Comparison of ENCODE assay signal across 14 cellular contexts in the genomic region with DNA sequence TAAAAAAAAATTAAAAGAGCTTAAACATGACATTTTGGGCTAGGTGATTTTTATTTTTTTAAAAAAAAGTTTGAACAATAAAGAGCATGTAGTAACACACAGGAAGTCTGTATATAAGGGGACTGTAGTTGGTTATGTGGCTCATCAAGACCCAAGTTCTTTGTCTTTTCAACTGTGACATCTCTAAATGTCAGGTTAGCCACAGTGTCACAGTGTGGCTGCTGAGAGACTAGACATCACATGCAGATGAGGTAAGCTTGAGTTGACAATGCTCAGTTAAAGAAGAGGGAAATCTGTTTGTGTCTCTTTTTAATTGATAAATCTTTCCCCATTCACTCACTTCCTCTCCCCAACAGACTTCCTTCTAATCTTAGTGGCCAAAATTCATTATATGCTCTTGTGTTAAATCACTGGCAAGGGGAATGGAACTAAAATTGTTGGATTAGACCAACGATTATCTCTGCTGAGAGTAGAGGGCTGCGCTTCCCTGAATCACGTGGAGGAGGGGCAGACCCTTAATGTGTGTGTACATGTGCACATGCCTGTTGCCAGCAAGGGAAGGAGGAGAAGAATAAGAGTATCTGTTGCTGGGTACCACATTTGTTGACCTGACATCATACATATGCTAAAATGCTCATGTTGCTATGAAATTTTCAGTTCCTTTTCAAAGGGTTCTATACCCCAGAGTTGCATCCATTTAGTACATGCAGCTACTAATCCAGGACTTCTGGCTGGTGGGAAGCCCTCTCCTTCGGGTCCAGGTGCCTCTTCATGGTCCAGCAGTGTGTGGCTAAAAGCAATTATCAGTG.
DNase-seq lines count a peak whose midpoint lies in the region; ATAC-seq and TF ChIP-seq lines count a peak whose summit lies in the region.
"Had no signal": no experiment of that assay in that cellular context is flagged by ENCODE, and none has a peak within 500 bp of the region (broad histone marks: within the 10 kb centered on the region; RNA-seq: fewer than 3 reads in every experiment).

No MANE protein-coding gene starts in this region.

- H3K4me1 ChIP-seq in OCI-LY3 (ENCODE audit: low read length) (peaks cover 16% of the 10 kb centered on the region), thyroid gland (peaks cover 25 to 33% of the 10 kb centered on the region in 2 donors), spleen (peaks cover 0 to 10% (median 5%) of the 10 kb centered on the region in 6 donors)
- H3K4me1 ChIP-seq: esophagus squamous epithelium had no signal

- no peak overlapping the region for H3K27ac Mint-ChIP-seq in activated CD8-positive, alpha-beta memory T cell treated with anti-CD3 and anti-CD28 coated beads, Interleukin-2, amount 10 ng/mL, durations not matched to agents 7 days and 5 days
- H3K27ac Mint-ChIP-seq: stimulated activated naive CD8-positive, alpha-beta T cell treated with anti-CD3 and anti-CD28 coated beads, Interleukin-15, Interleukin-2, amounts not matched to agents 100 ng/mL and 50 ng/mL, for 24 hours had no signal

- H3K4me3 Mint-ChIP-seq in activated CD8-positive, alpha-beta memory T cell treated with anti-CD3 and anti-CD28 coated beads, Interleukin-2, amount 10 ng/mL, durations not matched to agents 7 days and 5 days: no peak overlapping the region
- H3K4me3 Mint-ChIP-seq: stimulated activated naive CD8-positive, alpha-beta T cell treated with anti-CD3 and anti-CD28 coated beads, Interleukin-15, Interleukin-2, amounts not matched to agents 100 ng/mL and 50 ng/mL, for 24 hours had no signal

- peaks cover 12% of the 10 kb centered on the region for H4K20me1 ChIP-seq in OCI-LY3 (ENCODE audit: insufficient read depth, low read length)

- no peak overlapping the region for H3K27ac ChIP-seq in OCI-LY3 (ENCODE audit: low read length)
- peak overlapping the region in 2 of 3 donors; percentile 68 to 79 for H3K27ac ChIP-seq in thyroid gland
- no peak overlapping the region for H3K27ac ChIP-seq in spleen
- H3K27ac ChIP-seq: esophagus squamous epithelium had no signal

- H3K79me2 ChIP-seq in OCI-LY3 (ENCODE audit: low read length): no peaks in the 10 kb centered on the region

- no peaks in the 10 kb centered on the region for H3K9me3 ChIP-seq in OCI-LY3 (ENCODE audit: insufficient read depth, low read length)
- no peaks in the 10 kb centered on the region for H3K9me3 ChIP-seq in thyroid gland
- H3K9me3 ChIP-seq in spleen: no peaks in the 10 kb centered on the region
- H3K9me3 ChIP-seq: esophagus squamous epithelium had no signal

- 56 to 68% methylated on average over 4 of the region's 4 CpGs for WGBS in thyroid gland, 2 donors
- 68 to 76% (median 71%) methylated on average over 4 of the region's 4 CpGs for WGBS in spleen, 5 donors

- TF ChIP-seq CTCF in OCI-LY3 (IDR thresholded peaks at IDR 0.05; ENCODE audit: low read depth, low read length) (no peak), thyroid gland (IDR thresholded peaks at IDR 0.05) (no peak), spleen (IDR thresholded peaks at IDR 0.05 in 8 of 11, conservative IDR thresholded peaks at IDR 0.05 in 3 of 11) (no peak)

- DNase-seq in activated CD8-positive, alpha-beta memory T cell treated with anti-CD3 and anti-CD28 coated beads, Interleukin-2, amount 10 ng/mL, durations not matched to agents 7 days and 5 days: no peak
- no peak for DNase-seq in activated CD8-positive, alpha-beta memory T cell treated with anti-CD3 and anti-CD28 coated beads for 24 hours
- DNase-seq in thyroid gland (no peak), spleen (no peak), ureter (ENCODE audit: low spot score) (no peak)
- DNase-seq: caudate nucleus, DMS153, esophagus squamous epithelium, NCI-H146, NCI-H774 had no signal

- intact Hi-C loops in thyroid gland (cut with DNase I): no loop called here
- intact Hi-C loops in spleen (cut with DNase I; ENCODE audit: low total_unique reads): no loop called here

- TF ChIP-seq POLR2A in thyroid gland (IDR thresholded peaks at IDR 0.05) (no peak), spleen (IDR thresholded peaks at IDR 0.05) (no peak)

- peaks cover 5% of the 10 kb centered on the region for H3K36me3 Mint-ChIP-seq in activated CD8-positive, alpha-beta memory T cell treated with anti-CD3 and anti-CD28 coated beads, Interleukin-2, amount 10 ng/mL, durations not matched to agents 7 days and 5 days

- ATAC-seq in activated CD8-positive, alpha-beta memory T cell treated with anti-CD3 and anti-CD28 coated beads, Interleukin-2, amount 10 ng/mL, durations not matched to agents 7 days and 5 days: peak; percentile 64
- ATAC-seq in HG02678 (IDR thresholded peaks at IDR 0.05; ENCODE audit: unreplicated experiment) (peak; percentile 54), HG03457 (IDR thresholded peaks at IDR 0.05; ENCODE audit: unreplicated experiment) (no peak)

- no peaks in the 10 kb centered on the region for H3K9me3 Mint-ChIP-seq in activated CD8-positive, alpha-beta memory T cell treated with anti-CD3 and anti-CD28 coated beads, Interleukin-2, amount 10 ng/mL, durations not matched to agents 7 days and 5 days (ENCODE audit: low read depth)
- H3K9me3 Mint-ChIP-seq: stimulated activated naive CD8-positive, alpha-beta T cell treated with anti-CD3 and anti-CD28 coated beads, Interleukin-15, Interleukin-2, amounts not matched to agents 100 ng/mL and 50 ng/mL, for 24 hours had no signal

- H3K4me1 Mint-ChIP-seq in activated CD8-positive, alpha-beta memory T cell treated with anti-CD3 and anti-CD28 coated beads, Interleukin-2, amount 10 ng/mL, durations not matched to agents 7 days and 5 days: peaks cover 15% of the 10 kb centered on the region

- no peak overlapping the region for H3K9ac ChIP-seq in OCI-LY3 (ENCODE audit: low read length)

- H3K27me3 ChIP-seq in OCI-LY3 (ENCODE audit: low read depth, low read length) (no peaks in the 10 kb centered on the region), thyroid gland (no peaks in the 10 kb centered on the region), spleen (replicated peaks in 1 of 7) (peaks cover 0 to 40% (median 0%) of the 10 kb centered on the region in 7 donors)
- H3K27me3 ChIP-seq: esophagus squamous epithelium had no signal

- CTCF ChIA-PET in activated CD8-positive, alpha-beta memory T cell treated with anti-CD3 and anti-CD28 coated beads, Interleukin-2, amount 10 ng/mL, durations not matched to agents 7 days and 5 days (lab: Charles Lee): interaction anchor here (1.3 to 1.8 kb wide), 2 partner anchors 9 to 21 kb away, joined by 3 to 5 read pairs; no protein-coding TSS in a partner anchor

- H3K4me2 ChIP-seq in OCI-LY3 (ENCODE audit: low read length): 0 out of 2 replicates have a peak overlapping the region, but pooled peaks have one; percentile 12

- H3K4me3 ChIP-seq in OCI-LY3 (ENCODE audit: low read length): no peak overlapping the region
- no peak overlapping the region for H3K4me3 ChIP-seq in thyroid gland (replicated peaks in 1 of 3)
- H3K4me3 ChIP-seq in spleen: no peak overlapping the region
- H3K4me3 ChIP-seq: esophagus squamous epithelium had no signal

- H2AFZ ChIP-seq in OCI-LY3 (ENCODE audit: low read depth, low read length): no peak overlapping the region

- H3K36me3 ChIP-seq in OCI-LY3 (replicated peaks; ENCODE audit: low read depth, low read length) (no peaks in the 10 kb centered on the region), thyroid gland (peaks cover 0 to 7% of the 10 kb centered on the region in 2 donors), spleen (peaks cover 0 to 9% (median 0%) of the 10 kb centered on the region in 6 donors)

- H3K27me3 Mint-ChIP-seq in activated CD8-positive, alpha-beta memory T cell treated with anti-CD3 and anti-CD28 coated beads, Interleukin-2, amount 10 ng/mL, durations not matched to agents 7 days and 5 days: no peaks in the 10 kb centered on the region
- H3K27me3 Mint-ChIP-seq: stimulated activated naive CD8-positive, alpha-beta T cell treated with anti-CD3 and anti-CD28 coated beads, Interleukin-15, Interleukin-2, amounts not matched to agents 100 ng/mL and 50 ng/mL, for 24 hours had no signal

Comparison
In these comparisons a context has a peak if more than half of its experiments do, and no peak if none do; other contexts are left out.
1. H3K27ac ChIP-seq: peak in thyroid gland (2 of 3); none in OCI-LY3 (single experiment) and spleen (0 of 8).